Comparison of ENCODE assay signal across 8 cellular contexts in the genomic region with DNA sequence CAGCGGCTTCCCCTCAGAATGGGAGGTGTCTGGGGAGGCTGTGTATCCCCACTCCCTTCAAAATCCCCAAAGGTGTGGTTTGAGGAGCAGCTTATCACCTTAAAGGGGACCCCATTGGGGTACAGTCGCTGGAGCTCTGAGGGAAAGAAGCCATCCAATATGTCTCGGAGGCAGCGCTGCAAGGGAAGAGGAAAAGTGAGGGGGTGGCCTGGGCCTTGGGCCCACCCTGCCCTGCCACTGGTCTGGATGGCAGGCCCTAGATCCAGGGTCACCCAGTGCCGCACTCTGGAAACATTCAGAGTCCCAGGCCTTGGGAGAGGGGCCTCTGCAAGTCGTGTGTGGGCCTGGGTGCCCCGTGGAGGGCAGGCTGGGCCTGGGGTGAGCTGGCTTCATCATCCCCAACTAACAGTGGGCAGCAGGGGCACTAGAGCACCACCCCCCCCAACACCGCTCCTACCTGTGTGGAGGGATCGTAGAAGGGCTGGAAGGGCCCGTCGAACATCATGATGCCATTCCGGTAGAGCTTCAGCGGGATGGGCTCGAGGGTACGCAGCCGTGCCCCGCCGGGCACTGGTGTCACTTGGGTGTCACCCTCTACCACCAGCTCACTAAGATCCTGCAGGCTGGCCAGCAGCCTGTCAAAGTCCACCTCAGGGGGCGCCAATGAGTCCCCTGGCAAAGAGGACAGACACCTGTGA. TPM values are rescaled to one million over a fixed set of nuclear protein-coding genes. Genes with fewer than 3 reads are reported as not detected.
DNase-seq lines count a peak whose midpoint lies in the region; ATAC-seq and TF ChIP-seq lines count a peak whose summit lies in the region.

No MANE protein-coding gene starts in this region.

- POLR2A ChIA-PET in CD8-positive, alpha-beta T cell (lab: Charles Lee): interaction anchor here (1.0 to 21.5 kb wide), 12 partner anchors 8 to 147 kb away, joined by 3 to 666 read pairs (median 8); a partner anchor contains a TSS
- POLR2A ChIA-PET in activated CD8-positive, alpha-beta T cell treated with anti-CD3 and anti-CD28 coated beads, Interleukin-2, amount 10 ng/mL, durations not matched to agents 7 days and 5 days (lab: Charles Lee): interaction anchor here (2.3 to 19.5 kb wide), 3 partner anchors 9 to 33 kb away, joined by 14 to 409 read pairs (median 15); a partner anchor contains a TSS

- H3K27ac Mint-ChIP-seq in CD8-positive, alpha-beta T cell: peak overlapping the region; percentile 100
- H3K27ac Mint-ChIP-seq in activated CD8-positive, alpha-beta T cell treated with anti-CD3 and anti-CD28 coated beads, Interleukin-2, amount 10 ng/mL, durations not matched to agents 7 days and 5 days: peak overlapping the region; percentile 96

- H3K9me3 ChIP-seq in CD8-positive, alpha-beta T cell (ENCODE audit: low read length): no peaks in the 10 kb centered on the region
- H3K9me3 ChIP-seq in tibial nerve: no peaks in the 10 kb centered on the region

- peaks cover 98% of the 10 kb centered on the region for H3K4me1 ChIP-seq in CD8-positive, alpha-beta T cell (ENCODE audit: insufficient read depth, low read length)
- peaks cover 0 to 85% (median 48%) of the 10 kb centered on the region in 4 donors for H3K4me1 ChIP-seq in tibial nerve

- ATAC-seq in CD8-positive, alpha-beta T cell: no peak
- no peak for ATAC-seq in activated CD8-positive, alpha-beta T cell treated with anti-CD3 and anti-CD28 coated beads, Interleukin-2, amount 10 ng/mL, durations not matched to agents 7 days and 5 days
- no peak for ATAC-seq in left ventricle myocardium superior
- ATAC-seq in GM21528 (IDR thresholded peaks at IDR 0.05; ENCODE audit: low FRiP score, unreplicated experiment): no peak

- H3K4me1 Mint-ChIP-seq in CD8-positive, alpha-beta T cell (ENCODE audit: low read depth): peaks cover 97% of the 10 kb centered on the region
- peaks cover 97% of the 10 kb centered on the region for H3K4me1 Mint-ChIP-seq in activated CD8-positive, alpha-beta T cell treated with anti-CD3 and anti-CD28 coated beads, Interleukin-2, amount 10 ng/mL, durations not matched to agents 7 days and 5 days (ENCODE audit: low read depth)

- DNase-seq in CD8-positive, alpha-beta T cell: peak in 2 of 7 experiments; percentile 43 to 65
- DNase-seq in HT-29 (ENCODE audit: low spot score): peak; percentile 61
- peak; percentile 67 for DNase-seq in activated CD8-positive, alpha-beta T cell treated with anti-CD3 and anti-CD28 coated beads, Interleukin-2, amount 10 ng/mL, durations not matched to agents 7 days and 5 days
- peak; percentile 56 for DNase-seq in left ventricle myocardium superior
- no peak for DNase-seq in tibial nerve (ENCODE audit: low spot score in 2 of 2)
- no peak for DNase-seq in coronary artery (ENCODE audit: low spot score)
- no peak for DNase-seq in pons (ENCODE audit: low spot score)

- no peak for TF ChIP-seq POLR2A in tibial nerve (IDR thresholded peaks at IDR 0.05)

- H3K4me3 Mint-ChIP-seq in CD8-positive, alpha-beta T cell: no peak overlapping the region
- H3K4me3 Mint-ChIP-seq in activated CD8-positive, alpha-beta T cell treated with anti-CD3 and anti-CD28 coated beads, Interleukin-2, amount 10 ng/mL, durations not matched to agents 7 days and 5 days: peak overlapping the region; percentile 89

- TF ChIP-seq CTCF in CD8-positive, alpha-beta T cell (IDR thresholded peaks at IDR 0.05): no peak
- TF ChIP-seq CTCF in tibial nerve (IDR thresholded peaks at IDR 0.05) (no peak), coronary artery (IDR thresholded peaks at IDR 0.05) (no peak)

- no peaks in the 10 kb centered on the region for H3K27me3 Mint-ChIP-seq in CD8-positive, alpha-beta T cell (ENCODE audit: low read depth)
- H3K27me3 Mint-ChIP-seq in activated CD8-positive, alpha-beta T cell treated with anti-CD3 and anti-CD28 coated beads, Interleukin-2, amount 10 ng/mL, durations not matched to agents 7 days and 5 days (ENCODE audit: low read depth): no peaks in the 10 kb centered on the region

- peaks cover 34% of the 10 kb centered on the region for H3K36me3 Mint-ChIP-seq in CD8-positive, alpha-beta T cell
- H3K36me3 Mint-ChIP-seq in activated CD8-positive, alpha-beta T cell treated with anti-CD3 and anti-CD28 coated beads, Interleukin-2, amount 10 ng/mL, durations not matched to agents 7 days and 5 days (ENCODE audit: low read depth): peaks cover 53% of the 10 kb centered on the region

- H3K9me3 Mint-ChIP-seq in CD8-positive, alpha-beta T cell: no peaks in the 10 kb centered on the region
- H3K9me3 Mint-ChIP-seq in activated CD8-positive, alpha-beta T cell treated with anti-CD3 and anti-CD28 coated beads, Interleukin-2, amount 10 ng/mL, durations not matched to agents 7 days and 5 days (ENCODE audit: insufficient read depth): no peaks in the 10 kb centered on the region

- TF ChIP-seq EP300 in tibial nerve (IDR thresholded peaks at IDR 0.05): no peak

- no peaks in the 10 kb centered on the region for H3K27me3 ChIP-seq in CD8-positive, alpha-beta T cell (ENCODE audit: insufficient read depth, low read length)
- H3K27me3 ChIP-seq in tibial nerve: no peaks in the 10 kb centered on the region

- H3K36me3 ChIP-seq in CD8-positive, alpha-beta T cell (ENCODE audit: insufficient read depth, low read length): peaks cover 10% of the 10 kb centered on the region
- peaks cover 0 to 8% (median 0%) of the 10 kb centered on the region in 3 donors for H3K36me3 ChIP-seq in tibial nerve

- WGBS in tibial nerve, 2 donors: 79 to 81% methylated on average over 18 of the region's 19 CpGs

- no peak overlapping the region for H3K4me3 ChIP-seq in CD8-positive, alpha-beta T cell (ENCODE audit: low read depth, low read length)
- H3K4me3 ChIP-seq in tibial nerve (no peak overlapping the region), coronary artery (no peak overlapping the region)

- H3K27ac ChIP-seq in CD8-positive, alpha-beta T cell (ENCODE audit: low read depth, low read length): peak overlapping the region; percentile 61
- peak overlapping the region in 3 of 4 donors; percentile 49 to 96 (median 72) for H3K27ac ChIP-seq in tibial nerve
- peak overlapping the region in 1 of 2 donors; percentile 80 for H3K27ac ChIP-seq in coronary artery

- CTCF ChIA-PET in CD8-positive, alpha-beta T cell (lab: Charles Lee): interaction anchor here (0.9 to 22.3 kb wide), 21 partner anchors 9 to 131 kb away, joined by 3 to 844 read pairs (median 6); a partner anchor contains a TSS
- CTCF ChIA-PET in activated CD8-positive, alpha-beta T cell treated with anti-CD3 and anti-CD28 coated beads, Interleukin-2, amount 10 ng/mL, durations not matched to agents 7 days and 5 days (lab: Charles Lee): interaction anchor here (0.7 to 8.6 kb wide), 33 partner anchors 9 to 414 kb away, joined by 3 to 591 read pairs (median 7); a partner anchor contains a TSS

- intact Hi-C loops in CD8-positive, alpha-beta T cell (cut with DNase I, micrococcal nuclease): loop anchor here (1.0 to 5.0 kb wide), 6 partner anchors 35 to 92 kb away; a partner anchor contains a TSS
- intact Hi-C loops in left ventricle myocardium superior (cut with micrococcal nuclease): no loop called here

RNA-seq across cellular contexts. Expression of a gene that starts 5.6 kb away (rescaled TPM):
- 100 to 1,000 TPM; 187 to 191 TPM for total RNA-seq in CD8-positive, alpha-beta T cell
- 172 and 198 TPM in 2 replicates for total RNA-seq in HT-29 (2014; rRNA removed; shearing (Covaris generic))
- total RNA-seq in activated CD8-positive, alpha-beta T cell treated with anti-CD3 and anti-CD28 coated beads, Interleukin-2, amount 10 ng/mL, durations not matched to agents 7 days and 5 days: 100 to 1,000 TPM; 795 to 814 TPM
- total RNA-seq in left ventricle myocardium superior (34.7 TPM), tibial nerve (10 to 100 TPM; 49.6 to 97.2 (median 56.0) TPM)

RNA-seq across cellular contexts. Expression of a gene that starts 20.9 kb away (rescaled TPM):
- total RNA-seq in CD8-positive, alpha-beta T cell: 10 to 100 TPM; 28.6 to 33.8 TPM
- total RNA-seq in HT-29 (2014; rRNA removed; shearing (Covaris generic)): 22.0 and 26.8 TPM in 2 replicates
- total RNA-seq in activated CD8-positive, alpha-beta T cell treated with anti-CD3 and anti-CD28 coated beads, Interleukin-2, amount 10 ng/mL, durations not matched to agents 7 days and 5 days: 10 to 100 TPM; 34.4 to 40.9 TPM
- total RNA-seq in left ventricle myocardium superior (9.7 TPM), tibial nerve (10 to 100 TPM; 13.8 to 48.3 (median 19.7) TPM)

RNA-seq across cellular contexts. Expression of a gene that starts 32.2 kb away (rescaled TPM):
- 100 to 1,000 TPM; 285 to 289 TPM for total RNA-seq in CD8-positive, alpha-beta T cell
- 1.5 and 2.1 TPM in 2 replicates for total RNA-seq in HT-29 (2014; rRNA removed; shearing (Covaris generic))
- 1,000 to 10,000 TPM; 1,112 to 1,180 TPM for total RNA-seq in activated CD8-positive, alpha-beta T cell treated with anti-CD3 and anti-CD28 coated beads, Interleukin-2, amount 10 ng/mL, durations not matched to agents 7 days and 5 days
- 6.3 TPM for total RNA-seq in left ventricle myocardium superior
- total RNA-seq in tibial nerve: 1 to 10 TPM in 1 of 4 donors, not detected in 3; 4.8 TPM

RNA-seq across cellular contexts. Expression of a gene that starts 51.5 kb away (rescaled TPM):
- total RNA-seq in CD8-positive, alpha-beta T cell: 1 to 10 TPM; 7.1 TPM
- total RNA-seq in HT-29 (2014; rRNA removed; shearing (Covaris generic)): 25.8 and 27.0 TPM in 2 replicates
- 10 to 100 TPM; 48.7 to 49.1 TPM for total RNA-seq in activated CD8-positive, alpha-beta T cell treated with anti-CD3 and anti-CD28 coated beads, Interleukin-2, amount 10 ng/mL, durations not matched to agents 7 days and 5 days
- total RNA-seq in left ventricle myocardium superior: 91.1 TPM
- total RNA-seq in tibial nerve: 10 to 100 TPM; 14.9 to 23.7 (median 20.0) TPM

Comparison
In these comparisons a context has a peak if more than half of its experiments do, and no peak if none do; other contexts are left out.
1. DNase-seq: peak in HT-29 (single experiment), activated CD8-positive, alpha-beta T cell treated with anti-CD3 and anti-CD28 coated beads, Interleukin-2, amount 10 ng/mL, durations not matched to agents 7 days and 5 days (single experiment) and left ventricle myocardium superior (single experiment); none in tibial nerve (0 of 2), coronary artery (single experiment) and pons (single experiment).
2. RNA of a gene that starts 32.2 kb away (total RNA-seq): 1,112 to 1,180 TPM in activated CD8-positive, alpha-beta T cell treated with anti-CD3 and anti-CD28 coated beads, Interleukin-2, amount 10 ng/mL, durations not matched to agents 7 days and 5 days and 285 to 289 TPM in CD8-positive, alpha-beta T cell; 6.3 TPM in left ventricle myocardium superior (single experiment), 1.5 to 2.1 TPM in HT-29 and 4.8 TPM in tibial nerve; every median in the first group is over 10 times any median in the second.